Comparison of ENCODE assay signal across 9 cellular contexts in the genomic region with DNA sequence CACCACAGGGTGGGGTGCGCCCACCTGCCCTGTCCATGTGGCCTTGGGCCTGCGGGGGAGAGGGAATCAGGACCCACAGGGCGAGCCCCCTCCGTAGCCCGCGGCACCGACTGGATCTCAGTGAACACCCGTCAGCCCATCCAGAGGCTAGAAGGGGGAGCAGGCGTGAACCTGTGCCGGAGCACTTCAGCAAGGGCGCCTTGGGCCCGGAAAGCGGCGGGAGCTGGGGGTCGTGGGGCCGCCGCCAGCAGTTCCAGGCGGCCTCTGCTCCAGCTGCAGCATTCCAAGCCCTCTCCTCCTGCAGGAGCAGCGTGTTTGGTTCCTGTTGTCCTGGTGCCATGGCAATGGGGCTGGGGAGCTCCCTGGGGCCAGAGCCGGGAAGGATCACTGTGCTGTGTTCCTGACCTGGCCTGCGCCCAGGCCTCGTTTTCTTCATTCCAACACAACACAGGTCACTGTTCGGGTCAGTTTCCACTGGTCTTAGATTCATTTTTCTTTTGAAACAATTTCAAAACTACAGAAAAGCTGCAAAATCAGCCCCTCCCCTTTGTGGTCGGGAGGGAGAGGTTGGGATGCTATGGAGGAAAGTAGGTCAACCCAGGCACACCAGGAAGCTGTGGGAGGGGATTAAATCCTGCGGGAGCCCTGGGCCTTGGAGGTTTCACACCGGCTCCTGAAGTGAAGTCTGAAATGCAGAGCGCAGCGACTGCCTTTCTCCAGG. TPM values are rescaled to one million over a fixed set of nuclear protein-coding genes. Genes with fewer than 3 reads are reported as not detected.
DNase-seq lines count a peak whose midpoint lies in the region; ATAC-seq and TF ChIP-seq lines count a peak whose summit lies in the region.
"Had no signal": no experiment of that assay in that cellular context is flagged by ENCODE, and none has a peak within 500 bp of the region (broad histone marks: within the 10 kb centered on the region; RNA-seq: fewer than 3 reads in every experiment).

No MANE protein-coding gene starts in this region.

- H3K4me1 ChIP-seq in SJCRH30 (peaks cover 10% of the 10 kb centered on the region), transverse colon (peaks cover 9 to 43% (median 23%) of the 10 kb centered on the region in 4 donors)

- DNase-seq in SJCRH30 (peak; percentile 64 to 72), midbrain (lab: John Stamatoyannopoulos, UW) (peak; percentile 16), transverse colon (peak; percentile 55), GM20000 (ENCODE audit: low spot score) (no peak)
- DNase-seq: NCI-H69 had no signal

- no peaks in the 10 kb centered on the region for H3K27me3 ChIP-seq in SJCRH30
- H3K27me3 ChIP-seq in transverse colon, result no peaks in the 10 kb centered on the region

- H3K9me3 ChIP-seq in SJCRH30 (replicated peaks) (no peaks in the 10 kb centered on the region), transverse colon (no peaks in the 10 kb centered on the region)

- no peak for TF ChIP-seq POLR2A in transverse colon (IDR thresholded peaks at IDR 0.05)

- H3K4me3 ChIP-seq in SJCRH30 (no peak overlapping the region), transverse colon (no peak overlapping the region)

- in situ Hi-C loops in transverse colon (cut with MboI; ENCODE audit: low pct_ligation_motif_present in 1 of 4, low pct_unique_long_range_greater_than_20kb in 1 of 4, low sequenced_read_pairs in 3 of 4), result loop anchor here in 1 of 4 donors (10.0 kb wide), 1 partner anchor 176 kb away; no protein-coding TSS in a partner anchor

- TF ChIP-seq CTCF in transverse colon (IDR thresholded peaks at IDR 0.05) (no peak), GM20000 (IDR thresholded peaks at IDR 0.05; ENCODE audit: extremely low read depth, missing control alignments) (no peak)

- ATAC-seq in esophagus mucosa (peak; percentile 37), HG03571 (IDR thresholded peaks at IDR 0.05; ENCODE audit: unreplicated experiment) (no peak), HG03460 (IDR thresholded peaks at IDR 0.05; ENCODE audit: unreplicated experiment) (no peak), GM19452 (IDR thresholded peaks at IDR 0.05; ENCODE audit: unreplicated experiment) (no peak)

- 64 to 80% methylated on average over 1 to 28 of the region's 28 CpGs for WGBS in transverse colon (ENCODE audit: low coverage in 1 of 2), 2 donors

- TF ChIP-seq EP300 in transverse colon (IDR thresholded peaks at IDR 0.05; ENCODE audit: low read depth), result no peak

- H3K27ac ChIP-seq in SJCRH30, result peak overlapping the region; percentile 31; the same call in 1 of the 2 replicates
- peak overlapping the region; percentile 68 to 87 (median 76) for H3K27ac ChIP-seq in transverse colon

- H3K36me3 ChIP-seq in SJCRH30, result peaks cover 44% of the 10 kb centered on the region
- H3K36me3 ChIP-seq in transverse colon, result no peaks in the 10 kb centered on the region

- intact Hi-C loops in transverse colon (cut with DNase I; ENCODE audit: low total_unique reads), result loop anchor here (5.0 to 10.0 kb wide), 2 partner anchors 116 to 164 kb away; a partner anchor contains a TSS

RNA-seq across cellular contexts. Expression of a gene that starts 18.8 kb away (rescaled TPM):
- total RNA-seq in SJCRH30 (2014; rRNA removed; shearing (Covaris generic)), result 26.8 and 32.3 TPM in 2 replicates
- total RNA-seq in esophagus mucosa (27.2 TPM), transverse colon (10 to 100 TPM in 3 of 4 donors, 1 to 10 TPM in 1; 8.1 to 46.0 (median 16.6) TPM)

RNA-seq across cellular contexts. Expression of a gene that starts 37.9 kb away (rescaled TPM):
- total RNA-seq in SJCRH30 (2014; rRNA removed; shearing (Covaris generic)), result 38.8 and 42.4 TPM in 2 replicates
- total RNA-seq in esophagus mucosa (7.1 TPM), transverse colon (10 to 100 TPM; 14.2 to 32.4 (median 24.9) TPM)
